Comparison of ENCODE assay signal across 12 cellular contexts in genomic region chr7:116322541-116322940, GRCh38.
"Had no signal": no experiment of that assay in that cellular context is flagged by ENCODE, and none has a peak within 500 bp of the region (broad histone marks: within the 10 kb centered on the region; RNA-seq: fewer than 3 reads in every experiment).

No MANE protein-coding gene starts in this region.

- H3K4me1 ChIP-seq: prostate gland, right lobe of liver had no signal

- H3K36me3 ChIP-seq: prostate gland, right lobe of liver, upper lobe of right lung had no signal

- H3K27me3 ChIP-seq: right lobe of liver, upper lobe of right lung had no signal

- H3K27ac ChIP-seq: prostate gland, right lobe of liver, upper lobe of right lung had no signal

- H3K4me3 ChIP-seq: mucosa of descending colon, prostate gland, right lobe of liver, upper lobe of right lung had no signal

- DNase-seq: activated CD4-positive, alpha-beta T cell treated with anti-CD3 and anti-CD28 coated beads, Interleukin-2, amount 50 U/mL, for 1 hour; activated naive CD4-positive, alpha-beta T cell treated with anti-CD3 and anti-CD28 coated beads, Interleukin-2, amount 10 ng/mL, durations not matched to agents 7 days and 5 days; effector memory CD8-positive, alpha-beta T cell; left cardiac atrium; mucosa of descending colon; naive thymus-derived CD8-positive, alpha-beta T cell; right lobe of liver; stimulated activated CD4-positive, alpha-beta T cell treated with anti-CD3 and anti-CD28 coated beads, Interleukin-2, amount 100 ng/mL, for 48 hours; stimulated activated naive CD4-positive, alpha-beta T cell treated with Interleukin-2 at 50 U/mL for 16 hours; T-helper 2 cell; upper lobe of right lung had no signal

- H3K9me3 ChIP-seq: mucosa of descending colon, prostate gland, right lobe of liver, upper lobe of right lung had no signal
